10 cellular contexts compared by ENCODE assay signal in the genomic region with DNA sequence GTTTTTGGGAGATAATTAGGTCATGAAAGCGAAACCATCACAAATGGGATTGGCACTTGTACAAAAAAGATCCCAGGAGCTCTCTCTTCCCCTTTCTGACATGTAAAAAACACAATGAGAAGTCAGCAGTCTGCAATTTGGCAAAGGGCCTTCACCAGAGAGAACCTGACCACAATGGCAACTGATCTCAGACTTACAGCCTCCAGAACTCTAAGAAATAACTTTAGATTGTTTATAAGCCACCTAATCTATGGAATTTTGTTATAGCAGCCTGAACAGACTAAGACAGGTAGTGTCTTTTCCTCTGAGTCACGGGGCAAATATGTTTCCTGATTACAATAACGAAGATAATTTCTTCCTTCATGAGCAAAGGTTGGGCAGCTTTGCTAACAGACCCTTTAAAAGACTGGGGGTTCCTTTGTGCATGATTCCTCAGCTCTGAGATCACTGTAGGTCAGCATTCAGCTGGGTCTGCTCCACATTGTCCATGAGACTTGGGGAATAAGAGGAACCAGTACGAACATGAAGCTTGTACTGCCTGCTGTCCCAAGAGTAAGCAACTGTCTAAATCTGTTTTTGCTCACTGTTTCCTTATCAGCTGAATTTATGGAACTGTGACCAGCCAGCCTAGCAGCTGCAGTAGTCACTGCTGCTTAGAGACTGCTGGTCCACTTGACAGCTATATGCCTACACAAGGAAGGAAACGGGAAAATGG.
DNase-seq lines count a peak whose midpoint lies in the region; ATAC-seq and TF ChIP-seq lines count a peak whose summit lies in the region.
"Had no signal": no experiment of that assay in that cellular context is flagged by ENCODE, and none has a peak within 500 bp of the region (broad histone marks: within the 10 kb centered on the region; RNA-seq: fewer than 3 reads in every experiment).

No MANE protein-coding gene starts in this region.

- H3K4me3 Mint-ChIP-seq in stimulated activated naive CD8-positive, alpha-beta T cell treated with anti-CD3 and anti-CD28 coated beads, Interleukin-15, amount 100 ng/mL, for 72 hours = no peak overlapping the region
- H3K4me3 Mint-ChIP-seq: stimulated activated memory B cell treated with anti-CD40 and anti-IgM and Interleukin-4, amounts not matched to agents 10 μg/mL and 1 μg/mL and 100 μg/mL, for 72 hours had no signal

- H3K27me3 Mint-ChIP-seq in stimulated activated naive CD8-positive, alpha-beta T cell treated with anti-CD3 and anti-CD28 coated beads, Interleukin-15, amount 100 ng/mL, for 72 hours = no peaks in the 10 kb centered on the region
- H3K27me3 Mint-ChIP-seq: stimulated activated memory B cell treated with anti-CD40 and anti-IgM and Interleukin-4, amounts not matched to agents 10 μg/mL and 1 μg/mL and 100 μg/mL, for 72 hours had no signal

- H3K4me1 Mint-ChIP-seq in stimulated activated naive CD8-positive, alpha-beta T cell treated with anti-CD3 and anti-CD28 coated beads, Interleukin-15, amount 100 ng/mL, for 72 hours = no peaks in the 10 kb centered on the region
- H3K4me1 Mint-ChIP-seq: stimulated activated memory B cell treated with anti-CD40 and anti-IgM and Interleukin-4, amounts not matched to agents 10 μg/mL and 1 μg/mL and 100 μg/mL, for 72 hours had no signal

- DNase-seq in astrocyte of the spinal cord (ENCODE audit: low read depth, low spot score) (peak; percentile 81), pons (ENCODE audit: low spot score) (peak; percentile 48), epidermal melanocyte (ENCODE audit: insufficient read length, low spot score) (no peak), foreskin fibroblast (no peak)
- no peak for DNase-seq in stimulated activated naive CD8-positive, alpha-beta T cell treated with anti-CD3 and anti-CD28 coated beads, Interleukin-15, amount 100 ng/mL, for 72 hours
- DNase-seq: right lobe of liver had no signal

- H3K4me3 ChIP-seq in astrocyte of the spinal cord (ENCODE audit: low read depth, low read length) = no peak overlapping the region
- no peak overlapping the region for H3K4me3 ChIP-seq in foreskin fibroblast (ENCODE audit: low read depth in 1 of 2, low read length in 2 of 2)
- H3K4me3 ChIP-seq: right lobe of liver had no signal

- H3K27ac Mint-ChIP-seq in stimulated activated naive CD8-positive, alpha-beta T cell treated with anti-CD3 and anti-CD28 coated beads, Interleukin-15, amount 100 ng/mL, for 72 hours = no peak overlapping the region
- H3K27ac Mint-ChIP-seq: stimulated activated memory B cell treated with anti-CD40 and anti-IgM and Interleukin-4, amounts not matched to agents 10 μg/mL and 1 μg/mL and 100 μg/mL, for 72 hours had no signal

- in situ Hi-C loops in astrocyte of the spinal cord (cut with HindIII; ENCODE audit: low sequenced_read_pairs) = no loop called here

- TF ChIP-seq CTCF in astrocyte of the spinal cord (IDR thresholded peaks at IDR 0.05; ENCODE audit: low read depth, low read length) = no peak
- no peak for TF ChIP-seq CTCF in foreskin fibroblast (IDR thresholded peaks at IDR 0.05; ENCODE audit: low read depth, low read length)

- H3K9me3 Mint-ChIP-seq in stimulated activated naive CD8-positive, alpha-beta T cell treated with anti-CD3 and anti-CD28 coated beads, Interleukin-15, amount 100 ng/mL, for 72 hours = no peaks in the 10 kb centered on the region
- H3K9me3 Mint-ChIP-seq: stimulated activated memory B cell treated with anti-CD40 and anti-IgM and Interleukin-4, amounts not matched to agents 10 μg/mL and 1 μg/mL and 100 μg/mL, for 72 hours had no signal

- ATAC-seq in GM19395 (IDR thresholded peaks at IDR 0.05; ENCODE audit: unreplicated experiment) (peak; percentile 53), HG03159 (IDR thresholded peaks at IDR 0.05; ENCODE audit: unreplicated experiment) (peak; percentile 41), GM18861 (IDR thresholded peaks at IDR 0.05; ENCODE audit: unreplicated experiment) (no peak)
- no peak for ATAC-seq in stimulated activated naive CD8-positive, alpha-beta T cell treated with anti-CD3 and anti-CD28 coated beads, Interleukin-15, amount 100 ng/mL, for 72 hours
- ATAC-seq: stimulated activated memory B cell treated with anti-CD40 and anti-IgM and Interleukin-4, amounts not matched to agents 10 μg/mL and 1 μg/mL and 100 μg/mL, for 72 hours had no signal

Comparison
In these comparisons a context has a peak if more than half of its experiments do, and no peak if none do; other contexts are left out.
1. ATAC-seq: peak in GM19395 (single experiment) and HG03159 (single experiment); none in GM18861 (single experiment) and stimulated activated naive CD8-positive, alpha-beta T cell treated with anti-CD3 and anti-CD28 coated beads, Interleukin-15, amount 100 ng/mL, for 72 hours (single experiment).
2. DNase-seq: peak in astrocyte of the spinal cord (single experiment) and pons (single experiment); none in epidermal melanocyte (single experiment), foreskin fibroblast (0 of 2) and stimulated activated naive CD8-positive, alpha-beta T cell treated with anti-CD3 and anti-CD28 coated beads, Interleukin-15, amount 100 ng/mL, for 72 hours (0 of 2).